ENCODE assay signal across 8 cellular contexts in the genomic region with DNA sequence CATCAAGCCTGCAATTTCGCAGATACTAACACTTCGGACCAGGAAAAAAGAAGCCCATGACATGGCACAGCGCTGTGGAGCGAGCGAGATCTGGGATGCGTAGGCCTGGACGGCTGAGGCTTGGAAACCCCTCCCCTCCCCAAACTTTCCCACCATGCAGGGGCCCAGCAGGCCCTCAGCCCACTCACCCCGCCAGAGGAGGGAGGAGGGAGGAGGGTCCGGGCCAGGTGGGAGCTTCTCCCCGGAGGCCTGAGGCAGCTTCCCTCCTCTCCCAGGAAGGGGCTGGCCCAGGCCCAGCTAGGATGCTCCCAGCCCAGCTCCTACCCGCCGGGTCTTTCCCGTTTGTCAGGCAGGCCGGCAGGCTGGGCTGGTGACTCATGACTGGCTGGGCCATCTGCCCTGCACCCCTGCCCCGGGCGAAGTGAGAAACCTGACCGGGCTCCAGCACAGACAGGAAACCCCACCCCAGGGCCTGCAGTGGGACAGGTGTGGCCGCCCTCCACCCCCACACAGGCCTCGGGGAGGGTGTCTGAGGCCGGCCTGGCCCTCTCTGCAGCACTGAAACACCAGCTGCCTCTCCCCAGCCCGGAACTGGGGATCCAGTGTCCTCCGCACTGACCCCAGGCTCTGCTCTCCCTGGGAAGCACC. TPM values are rescaled to one million over a fixed set of nuclear protein-coding genes. Genes with fewer than 3 reads are reported as not detected.
DNase-seq lines count a peak whose midpoint lies in the region; ATAC-seq and TF ChIP-seq lines count a peak whose summit lies in the region.

No MANE protein-coding gene starts in this region.

- TF ChIP-seq CTCF in GM13976 (IDR thresholded peaks at IDR 0.05; ENCODE audit: borderline replicate concordance, control extremely low read depth, extremely low read depth, insufficient read depth, missing control alignments) (no peak), lung (IDR thresholded peaks at IDR 0.05; ENCODE audit: control extremely low read depth, extremely low read depth) (no peak)

- no peak overlapping the region for H3K4me3 ChIP-seq in lung

- peak overlapping the region in 1 of 2 donors; percentile 76 for H3K27ac ChIP-seq in lung (ENCODE audit: low read depth in 1 of 2, low read length in 1 of 2)

- H3K9me3 ChIP-seq in lung (ENCODE audit: control insufficient read depth in 2 of 2, insufficient read depth in 1 of 2, low read length in 1 of 2): no peaks in the 10 kb centered on the region

- H3K4me1 ChIP-seq in lung (ENCODE audit: control insufficient read depth in 2 of 2, insufficient read depth in 2 of 2, low read length in 2 of 2): peaks cover 0 to 9% of the 10 kb centered on the region in 2 donors

- no peaks in the 10 kb centered on the region for H3K36me3 ChIP-seq in lung (ENCODE audit: control insufficient read depth in 2 of 2, insufficient read depth in 2 of 2, low read length in 2 of 2)

- peak; percentile 77 for ATAC-seq in lung (ENCODE audit: insufficient read depth, low FRiP score)
- ATAC-seq in GM21619 (IDR thresholded peaks at IDR 0.05; ENCODE audit: unreplicated experiment): no peak
- no peak for ATAC-seq in GM19328 (IDR thresholded peaks at IDR 0.05; ENCODE audit: unreplicated experiment)
- ATAC-seq in HG03565 (IDR thresholded peaks at IDR 0.05; ENCODE audit: unreplicated experiment): no peak

- in situ Hi-C loops in GM13976 (cut with MboI; ENCODE audit: low sequenced_read_pairs, unreplicated experiment): no loop called here

- H3K27me3 ChIP-seq in lung (ENCODE audit: control insufficient read depth, insufficient read depth): no peaks in the 10 kb centered on the region

- DNase-seq in GM13976 (ENCODE audit: low spot score): peak; percentile 66
- DNase-seq in NCI-H510A treated with DMSO at 0.1 percent for 48 hours (lab: John Stamatoyannopoulos, UW): peak; percentile 89
- peak; percentile 79 for DNase-seq in dedifferentiated amniotic fluid mesenchymal stem cell (ENCODE audit: extremely low spot score)
- peak; percentile 88 for DNase-seq in lung (ENCODE audit: low spot score)
- no peak for DNase-seq in activated CD8-positive, alpha-beta memory T cell treated with anti-CD3 and anti-CD28 coated beads, Interleukin-2, amount 50 U/mL, for 4 hours

- WGBS in lung, 2 donors: 33 to 41% methylated on average over 19 to 22 of the region's 22 CpGs

RNA-seq across cellular contexts. Expression of a gene that starts 34.3 kb away (rescaled TPM):
- 100 to 1,000 TPM in 1 of 2 donors, 10 to 100 TPM in 1; 56.0 to 127 TPM for total RNA-seq in lung
- polyA plus RNA-seq in lung: 10 to 100 TPM; 69.6 to 95.3 TPM
